ENCODE assay signal across 1 cellular context in the genomic region with DNA sequence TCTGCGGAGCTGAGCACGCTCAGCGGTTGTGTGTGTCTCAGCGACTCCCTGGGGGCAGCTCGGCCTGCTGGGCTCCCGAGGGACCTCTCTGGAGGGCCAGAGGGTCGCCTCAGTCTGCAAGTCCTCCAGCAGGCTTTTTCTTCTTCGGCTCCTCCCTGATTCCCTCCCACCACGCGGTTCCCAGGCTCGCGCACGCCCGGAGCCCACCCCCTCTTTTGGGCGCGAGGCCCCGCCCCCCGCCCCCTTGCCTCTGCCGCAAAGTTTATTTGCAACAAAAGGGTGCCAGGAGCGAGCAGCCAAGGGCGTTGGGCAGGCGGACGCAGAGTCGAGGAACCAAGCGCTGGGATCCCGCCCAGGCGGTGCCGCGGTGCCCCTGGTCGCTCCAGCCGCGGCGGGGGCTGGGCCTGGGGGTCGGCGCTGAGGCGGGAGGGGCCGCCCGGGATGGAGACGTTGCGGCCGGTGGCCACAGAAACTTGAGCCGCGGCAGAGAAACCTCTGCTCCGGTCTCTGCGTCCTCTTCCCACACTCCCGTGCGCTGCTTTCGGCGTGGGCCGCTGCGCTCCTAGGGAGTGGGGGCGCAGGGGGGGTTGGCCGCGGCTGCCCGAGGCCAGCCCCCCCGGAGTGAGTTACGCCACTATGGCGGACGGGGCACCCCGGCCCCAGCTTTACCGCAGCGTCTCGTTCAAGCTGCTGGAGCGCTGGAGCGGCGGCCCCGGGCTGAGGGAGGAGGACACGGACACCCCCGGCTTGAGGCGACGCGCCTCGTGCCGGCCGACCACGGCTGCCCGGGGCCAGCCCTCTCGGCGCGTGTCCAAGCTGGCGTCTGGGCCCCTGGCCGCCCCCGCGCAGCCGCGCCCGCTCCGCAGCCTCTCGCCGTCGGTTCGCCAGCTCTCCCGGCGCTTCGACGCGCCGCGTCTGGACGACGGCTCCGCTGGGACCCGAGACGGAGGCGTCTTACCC.
TF ChIP-seq lines count a peak whose summit lies in the region.

Gene ARHGEF17 (plus strand): TSS at position 274 of the 960 bp plus-strand sequence. CDS start 363 bp downstream, at position 637.

TF ChIP-seq in HepG2, 621 proteins besides CTCF, POLR2A, EP300 and RAD21 (continues in another document):
- TF ChIP-seq ZNF792 (CRISPR knock-in tag; IDR thresholded peaks at IDR 0.05) (no peak), ZNF564 (CRISPR knock-in tag; IDR thresholded peaks at IDR 0.05) (no peak; the same call in 1 of the 2 replicates), FIP1L1 (IDR thresholded peaks at IDR 0.05; ENCODE audit: borderline replicate concordance, insufficient read depth, low read depth, low read length) (no peak), ZNF850 (CRISPR knock-in tag; conservative IDR thresholded peaks at IDR 0.05) (no peak), POLR2AphosphoS5 (IDR thresholded peaks at IDR 0.05; ENCODE audit: low read depth, low read length) (no peak; the same call in 1 of the 2 replicates), ZNF33A (CRISPR knock-in tag; IDR thresholded peaks at IDR 0.05; ENCODE audit: borderline replicate concordance) (no peak), TOPORS (CRISPR knock-in tag; IDR thresholded peaks at IDR 0.05) (no peak), FOSL1 (CRISPR knock-in tag; IDR thresholded peaks at IDR 0.05; ENCODE audit: borderline replicate concordance) (no peak), ZNF354B (CRISPR knock-in tag; IDR thresholded peaks at IDR 0.05) (no peak), IKZF5 (CRISPR knock-in tag; IDR thresholded peaks at IDR 0.05) (no peak; the same call in 1 of the 2 replicates), SKI (IDR thresholded peaks at IDR 0.05; ENCODE audit: partially characterized antibody) (no peak), ZNF670 (CRISPR knock-in tag; IDR thresholded peaks at IDR 0.05; ENCODE audit: borderline replicate concordance) (no peak; the same call in 1 of the 2 replicates), PHF21A (CRISPR knock-in tag; IDR thresholded peaks at IDR 0.05) (no peak; the same call in 1 of the 2 replicates), ATF5 (CRISPR knock-in tag; IDR thresholded peaks at IDR 0.05; ENCODE audit: low read depth) (no peak), ZNF891 (CRISPR knock-in tag; IDR thresholded peaks at IDR 0.05) (no peak), ZC3H4 (CRISPR knock-in tag; IDR thresholded peaks at IDR 0.05; ENCODE audit: borderline replicate concordance) (no peak; the same call in 1 of the 2 replicates), TEAD2 (CRISPR knock-in tag; IDR thresholded peaks at IDR 0.05) (0 out of 2 replicates have a peak, but pooled peaks have one; percentile 30), NAIF1 (CRISPR knock-in tag; IDR thresholded peaks at IDR 0.05; ENCODE audit: borderline replicate concordance) (no peak; the same call in 1 of the 2 replicates), GMEB2 (CRISPR knock-in tag; IDR thresholded peaks at IDR 0.05; ENCODE audit: low read depth) (no peak), NCOA1 (CRISPR knock-in tag; IDR thresholded peaks at IDR 0.05) (0 out of 2 replicates have a peak, but pooled peaks have one; percentile 0), ZNF777 (CRISPR knock-in tag; IDR thresholded peaks at IDR 0.05) (no peak), ZNF724P (CRISPR knock-in tag; IDR thresholded peaks at IDR 0.05; ENCODE audit: borderline replicate concordance) (0 out of 2 replicates have a peak, but pooled peaks have one; percentile 10), SSRP1 (CRISPR knock-in tag; IDR thresholded peaks at IDR 0.05) (no peak)
- TF ChIP-seq, protein P1, sequence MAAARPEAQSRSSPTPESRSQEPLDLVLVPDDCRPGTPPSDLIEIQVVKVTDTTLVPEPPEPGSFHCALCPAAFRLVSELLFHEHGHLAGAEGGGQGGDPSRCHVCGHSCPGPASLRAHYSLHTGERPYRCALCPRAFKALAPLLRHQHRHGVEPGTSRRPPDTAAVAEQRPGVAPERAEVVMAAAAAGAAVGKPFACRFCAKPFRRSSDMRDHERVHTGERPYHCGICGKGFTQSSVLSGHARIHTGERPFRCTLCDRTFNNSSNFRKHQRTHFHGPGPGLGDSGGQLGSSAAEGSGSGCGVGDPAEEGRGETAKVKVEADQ (CRISPR knock-in tag; IDR thresholded peaks at IDR 0.05; ENCODE audit: borderline replicate concordance) = no peak
- TF ChIP-seq, protein P2, sequence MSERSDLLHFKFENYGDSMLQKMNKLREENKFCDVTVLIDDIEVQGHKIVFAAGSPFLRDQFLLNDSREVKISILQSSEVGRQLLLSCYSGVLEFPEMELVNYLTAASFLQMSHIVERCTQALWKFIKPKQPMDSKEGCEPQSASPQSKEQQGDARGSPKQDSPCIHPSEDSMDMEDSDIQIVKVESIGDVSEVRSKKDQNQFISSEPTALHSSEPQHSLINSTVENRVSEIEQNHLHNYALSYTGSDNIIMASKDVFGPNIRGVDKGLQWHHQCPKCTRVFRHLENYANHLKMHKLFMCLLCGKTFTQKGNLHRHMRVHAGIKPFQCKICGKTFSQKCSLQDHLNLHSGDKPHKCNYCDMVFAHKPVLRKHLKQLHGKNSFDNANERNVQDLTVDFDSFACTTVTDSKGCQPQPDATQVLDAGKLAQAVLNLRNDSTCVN (CRISPR knock-in tag; IDR thresholded peaks at IDR 0.05; ENCODE audit: borderline replicate concordance) = peak; percentile 72; the same call in 1 of the 2 replicates
- TF ChIP-seq, protein P3, sequence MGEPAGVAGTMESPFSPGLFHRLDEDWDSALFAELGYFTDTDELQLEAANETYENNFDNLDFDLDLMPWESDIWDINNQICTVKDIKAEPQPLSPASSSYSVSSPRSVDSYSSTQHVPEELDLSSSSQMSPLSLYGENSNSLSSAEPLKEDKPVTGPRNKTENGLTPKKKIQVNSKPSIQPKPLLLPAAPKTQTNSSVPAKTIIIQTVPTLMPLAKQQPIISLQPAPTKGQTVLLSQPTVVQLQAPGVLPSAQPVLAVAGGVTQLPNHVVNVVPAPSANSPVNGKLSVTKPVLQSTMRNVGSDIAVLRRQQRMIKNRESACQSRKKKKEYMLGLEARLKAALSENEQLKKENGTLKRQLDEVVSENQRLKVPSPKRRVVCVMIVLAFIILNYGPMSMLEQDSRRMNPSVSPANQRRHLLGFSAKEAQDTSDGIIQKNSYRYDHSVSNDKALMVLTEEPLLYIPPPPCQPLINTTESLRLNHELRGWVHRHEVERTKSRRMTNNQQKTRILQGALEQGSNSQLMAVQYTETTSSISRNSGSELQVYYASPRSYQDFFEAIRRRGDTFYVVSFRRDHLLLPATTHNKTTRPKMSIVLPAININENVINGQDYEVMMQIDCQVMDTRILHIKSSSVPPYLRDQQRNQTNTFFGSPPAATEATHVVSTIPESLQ (CRISPR knock-in tag; conservative IDR thresholded peaks at IDR 0.05) = no peak
- TF ChIP-seq, protein P4, sequence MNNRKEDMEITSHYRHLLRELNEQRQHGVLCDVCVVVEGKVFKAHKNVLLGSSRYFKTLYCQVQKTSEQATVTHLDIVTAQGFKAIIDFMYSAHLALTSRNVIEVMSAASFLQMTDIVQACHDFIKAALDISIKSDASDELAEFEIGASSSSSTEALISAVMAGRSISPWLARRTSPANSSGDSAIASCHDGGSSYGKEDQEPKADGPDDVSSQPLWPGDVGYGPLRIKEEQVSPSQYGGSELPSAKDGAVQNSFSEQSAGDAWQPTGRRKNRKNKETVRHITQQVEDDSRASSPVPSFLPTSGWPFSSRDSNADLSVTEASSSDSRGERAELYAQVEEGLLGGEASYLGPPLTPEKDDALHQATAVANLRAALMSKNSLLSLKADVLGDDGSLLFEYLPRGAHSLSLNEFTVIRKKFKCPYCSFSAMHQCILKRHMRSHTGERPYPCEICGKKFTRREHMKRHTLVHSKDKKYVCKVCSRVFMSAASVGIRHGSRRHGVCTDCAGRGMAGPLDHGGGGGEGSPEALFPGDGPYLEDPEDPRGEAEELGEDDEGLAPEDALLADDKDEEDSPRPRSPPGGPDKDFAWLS (CRISPR knock-in tag; IDR thresholded peaks at IDR 0.05; ENCODE audit: borderline replicate concordance) = no peak
- TF ChIP-seq, protein P5, sequence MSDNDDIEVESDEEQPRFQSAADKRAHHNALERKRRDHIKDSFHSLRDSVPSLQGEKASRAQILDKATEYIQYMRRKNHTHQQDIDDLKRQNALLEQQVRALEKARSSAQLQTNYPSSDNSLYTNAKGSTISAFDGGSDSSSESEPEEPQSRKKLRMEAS (IDR thresholded peaks at IDR 0.05) = peak; percentile 59
- TF ChIP-seq, protein P6, sequence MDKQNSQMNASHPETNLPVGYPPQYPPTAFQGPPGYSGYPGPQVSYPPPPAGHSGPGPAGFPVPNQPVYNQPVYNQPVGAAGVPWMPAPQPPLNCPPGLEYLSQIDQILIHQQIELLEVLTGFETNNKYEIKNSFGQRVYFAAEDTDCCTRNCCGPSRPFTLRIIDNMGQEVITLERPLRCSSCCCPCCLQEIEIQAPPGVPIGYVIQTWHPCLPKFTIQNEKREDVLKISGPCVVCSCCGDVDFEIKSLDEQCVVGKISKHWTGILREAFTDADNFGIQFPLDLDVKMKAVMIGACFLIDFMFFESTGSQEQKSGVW (CRISPR knock-in tag; IDR thresholded peaks at IDR 0.05; ENCODE audit: borderline replicate concordance) = no peak
- TF ChIP-seq, protein P7, sequence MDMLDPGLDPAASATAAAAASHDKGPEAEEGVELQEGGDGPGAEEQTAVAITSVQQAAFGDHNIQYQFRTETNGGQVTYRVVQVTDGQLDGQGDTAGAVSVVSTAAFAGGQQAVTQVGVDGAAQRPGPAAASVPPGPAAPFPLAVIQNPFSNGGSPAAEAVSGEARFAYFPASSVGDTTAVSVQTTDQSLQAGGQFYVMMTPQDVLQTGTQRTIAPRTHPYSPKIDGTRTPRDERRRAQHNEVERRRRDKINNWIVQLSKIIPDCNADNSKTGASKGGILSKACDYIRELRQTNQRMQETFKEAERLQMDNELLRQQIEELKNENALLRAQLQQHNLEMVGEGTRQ (IDR thresholded peaks at IDR 0.05; ENCODE audit: low read depth, low read length) = no peak
- TF ChIP-seq, protein P7 (CRISPR knock-in tag; IDR thresholded peaks at IDR 0.05; ENCODE audit: borderline replicate concordance) = no peak
- TF ChIP-seq, protein P8, sequence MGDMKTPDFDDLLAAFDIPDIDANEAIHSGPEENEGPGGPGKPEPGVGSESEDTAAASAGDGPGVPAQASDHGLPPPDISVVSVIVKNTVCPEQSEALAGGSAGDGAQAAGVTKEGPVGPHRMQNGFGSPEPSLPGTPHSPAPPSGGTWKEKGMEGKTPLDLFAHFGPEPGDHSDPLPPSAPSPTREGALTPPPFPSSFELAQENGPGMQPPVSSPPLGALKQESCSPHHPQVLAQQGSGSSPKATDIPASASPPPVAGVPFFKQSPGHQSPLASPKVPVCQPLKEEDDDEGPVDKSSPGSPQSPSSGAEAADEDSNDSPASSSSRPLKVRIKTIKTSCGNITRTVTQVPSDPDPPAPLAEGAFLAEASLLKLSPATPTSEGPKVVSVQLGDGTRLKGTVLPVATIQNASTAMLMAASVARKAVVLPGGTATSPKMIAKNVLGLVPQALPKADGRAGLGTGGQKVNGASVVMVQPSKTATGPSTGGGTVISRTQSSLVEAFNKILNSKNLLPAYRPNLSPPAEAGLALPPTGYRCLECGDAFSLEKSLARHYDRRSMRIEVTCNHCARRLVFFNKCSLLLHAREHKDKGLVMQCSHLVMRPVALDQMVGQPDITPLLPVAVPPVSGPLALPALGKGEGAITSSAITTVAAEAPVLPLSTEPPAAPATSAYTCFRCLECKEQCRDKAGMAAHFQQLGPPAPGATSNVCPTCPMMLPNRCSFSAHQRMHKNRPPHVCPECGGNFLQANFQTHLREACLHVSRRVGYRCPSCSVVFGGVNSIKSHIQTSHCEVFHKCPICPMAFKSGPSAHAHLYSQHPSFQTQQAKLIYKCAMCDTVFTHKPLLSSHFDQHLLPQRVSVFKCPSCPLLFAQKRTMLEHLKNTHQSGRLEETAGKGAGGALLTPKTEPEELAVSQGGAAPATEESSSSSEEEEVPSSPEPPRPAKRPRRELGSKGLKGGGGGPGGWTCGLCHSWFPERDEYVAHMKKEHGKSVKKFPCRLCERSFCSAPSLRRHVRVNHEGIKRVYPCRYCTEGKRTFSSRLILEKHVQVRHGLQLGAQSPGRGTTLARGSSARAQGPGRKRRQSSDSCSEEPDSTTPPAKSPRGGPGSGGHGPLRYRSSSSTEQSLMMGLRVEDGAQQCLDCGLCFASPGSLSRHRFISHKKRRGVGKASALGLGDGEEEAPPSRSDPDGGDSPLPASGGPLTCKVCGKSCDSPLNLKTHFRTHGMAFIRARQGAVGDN (CRISPR knock-in tag; IDR thresholded peaks at IDR 0.05) = peak; percentile 48
- TF ChIP-seq, protein P9, sequence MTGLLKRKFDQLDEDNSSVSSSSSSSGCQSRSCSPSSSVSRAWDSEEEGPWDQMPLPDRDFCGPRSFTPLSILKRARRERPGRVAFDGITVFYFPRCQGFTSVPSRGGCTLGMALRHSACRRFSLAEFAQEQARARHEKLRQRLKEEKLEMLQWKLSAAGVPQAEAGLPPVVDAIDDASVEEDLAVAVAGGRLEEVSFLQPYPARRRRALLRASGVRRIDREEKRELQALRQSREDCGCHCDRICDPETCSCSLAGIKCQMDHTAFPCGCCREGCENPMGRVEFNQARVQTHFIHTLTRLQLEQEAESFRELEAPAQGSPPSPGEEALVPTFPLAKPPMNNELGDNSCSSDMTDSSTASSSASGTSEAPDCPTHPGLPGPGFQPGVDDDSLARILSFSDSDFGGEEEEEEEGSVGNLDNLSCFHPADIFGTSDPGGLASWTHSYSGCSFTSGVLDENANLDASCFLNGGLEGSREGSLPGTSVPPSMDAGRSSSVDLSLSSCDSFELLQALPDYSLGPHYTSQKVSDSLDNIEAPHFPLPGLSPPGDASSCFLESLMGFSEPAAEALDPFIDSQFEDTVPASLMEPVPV (CRISPR knock-in tag; IDR thresholded peaks at IDR 0.05) = no peak
